In genomic region chr7:78510580-78511188, GRCh38 we compare ENCODE assay signal across 8 cellular contexts.
DNase-seq lines count a peak whose midpoint lies in the region; ATAC-seq and TF ChIP-seq lines count a peak whose summit lies in the region.

No MANE protein-coding gene starts in this region.

- no peak overlapping the region for H3K4me3 ChIP-seq in cardiac fibroblast (replicated peaks in 1 of 2; ENCODE audit: low read depth in 2 of 2, low read length in 2 of 2)

- ATAC-seq in HG02870 (IDR thresholded peaks at IDR 0.05; ENCODE audit: unreplicated experiment) (peak; percentile 88), omental fat pad (ENCODE audit: low FRiP score) (no peak)

- H3K36me3 Mint-ChIP-seq in activated T-cell treated with anti-CD3 and anti-CD28 coated beads, Interleukin-2, amount 50 U/mL, for 24 hours (ENCODE audit: low read depth), result no peaks in the 10 kb centered on the region

- peak; percentile 74 for TF ChIP-seq CTCF in cardiac fibroblast (IDR thresholded peaks at IDR 0.05; ENCODE audit: low read depth, low read length)
- TF ChIP-seq CTCF in omental fat pad (IDR thresholded peaks at IDR 0.05), result no peak

- H3K27ac Mint-ChIP-seq in activated T-cell treated with anti-CD3 and anti-CD28 coated beads, Interleukin-2, amount 50 U/mL, for 24 hours, result no peak overlapping the region

- no peaks in the 10 kb centered on the region for H3K4me1 Mint-ChIP-seq in activated T-cell treated with anti-CD3 and anti-CD28 coated beads, Interleukin-2, amount 50 U/mL, for 24 hours (ENCODE audit: low read depth)

- DNase-seq in NCI-H510A treated with DMSO at 0.1 percent for 48 hours (lab: John Stamatoyannopoulos, UW) (peak; percentile 8), NCI-H510A (lab: John Stamatoyannopoulos, UW) (no peak), NCI-H524 (lab: John Stamatoyannopoulos, UW) (peak; percentile 30 to 73), cardiac fibroblast (ENCODE audit: low read depth in 2 of 2) (peak; percentile 62 to 65), medulla oblongata (ENCODE audit: extremely low spot score) (peak; percentile 80), omental fat pad (ENCODE audit: low spot score) (no peak)
- DNase-seq in activated T-cell treated with anti-CD3 and anti-CD28 coated beads, Interleukin-2, amount 50 U/mL, for 24 hours, result no peak

- H3K9me3 Mint-ChIP-seq in activated T-cell treated with anti-CD3 and anti-CD28 coated beads, Interleukin-2, amount 50 U/mL, for 24 hours, result no peaks in the 10 kb centered on the region

- no peak overlapping the region for H3K4me3 Mint-ChIP-seq in activated T-cell treated with anti-CD3 and anti-CD28 coated beads, Interleukin-2, amount 50 U/mL, for 24 hours

- H3K27me3 Mint-ChIP-seq in activated T-cell treated with anti-CD3 and anti-CD28 coated beads, Interleukin-2, amount 50 U/mL, for 24 hours, result no peaks in the 10 kb centered on the region

Comparison
In these comparisons a context has a peak if more than half of its experiments do, and no peak if none do; other contexts are left out.
1. DNase-seq: peak in NCI-H510A treated with DMSO at 0.1 percent for 48 hours (single experiment), NCI-H524 (2 of 2), cardiac fibroblast (2 of 2) and medulla oblongata (single experiment); none in NCI-H510A (single experiment), activated T-cell treated with anti-CD3 and anti-CD28 coated beads, Interleukin-2, amount 50 U/mL, for 24 hours (single experiment) and omental fat pad (single experiment).